1 cellular context compared by ENCODE assay signal in the genomic region with DNA sequence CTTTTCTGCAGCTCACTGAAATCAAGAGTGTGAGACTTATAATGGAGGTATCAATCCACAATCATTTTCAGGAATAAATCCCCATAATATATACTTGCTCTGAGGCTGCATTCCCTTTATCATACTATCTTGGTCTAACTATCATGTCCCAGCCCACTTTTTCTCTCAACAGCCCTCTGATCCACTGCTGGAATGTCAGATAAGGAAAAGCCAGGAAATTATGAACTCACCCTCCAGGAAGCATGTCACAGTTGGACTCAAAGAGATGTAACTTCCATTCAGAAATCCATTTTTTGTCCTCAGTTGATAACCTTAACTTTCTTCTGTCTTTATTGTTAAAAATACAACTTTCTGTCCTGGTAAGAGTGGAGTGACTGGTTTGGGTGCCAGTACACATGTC.
TF ChIP-seq lines count a peak whose summit lies in the region.

No MANE protein-coding gene starts in this region.

TF ChIP-seq in endothelial cell of umbilical vein, 7 proteins besides CTCF, POLR2A, EP300 and RAD21:
- TF ChIP-seq FOS (IDR thresholded peaks at IDR 0.05; ENCODE audit: borderline replicate concordance, insufficient read depth, low read length): peak; percentile 15
- TF ChIP-seq POLR2AphosphoS5 (IDR thresholded peaks at IDR 0.05; ENCODE audit: insufficient read depth, low read depth, low read length): peak; percentile 23
- no peak for TF ChIP-seq JUN (IDR thresholded peaks at IDR 0.05; ENCODE audit: borderline replicate concordance, insufficient read depth, insufficient read length, low read depth)
- peak; percentile 84 for TF ChIP-seq GATA2 (IDR thresholded peaks at IDR 0.05; ENCODE audit: insufficient read depth, insufficient read length, low read depth, low read length)
TF ChIP-seq in endothelial cell of umbilical vein: peak in this region for 3.
